Comparison of ENCODE assay signal across 8 cellular contexts in the genomic region with DNA sequence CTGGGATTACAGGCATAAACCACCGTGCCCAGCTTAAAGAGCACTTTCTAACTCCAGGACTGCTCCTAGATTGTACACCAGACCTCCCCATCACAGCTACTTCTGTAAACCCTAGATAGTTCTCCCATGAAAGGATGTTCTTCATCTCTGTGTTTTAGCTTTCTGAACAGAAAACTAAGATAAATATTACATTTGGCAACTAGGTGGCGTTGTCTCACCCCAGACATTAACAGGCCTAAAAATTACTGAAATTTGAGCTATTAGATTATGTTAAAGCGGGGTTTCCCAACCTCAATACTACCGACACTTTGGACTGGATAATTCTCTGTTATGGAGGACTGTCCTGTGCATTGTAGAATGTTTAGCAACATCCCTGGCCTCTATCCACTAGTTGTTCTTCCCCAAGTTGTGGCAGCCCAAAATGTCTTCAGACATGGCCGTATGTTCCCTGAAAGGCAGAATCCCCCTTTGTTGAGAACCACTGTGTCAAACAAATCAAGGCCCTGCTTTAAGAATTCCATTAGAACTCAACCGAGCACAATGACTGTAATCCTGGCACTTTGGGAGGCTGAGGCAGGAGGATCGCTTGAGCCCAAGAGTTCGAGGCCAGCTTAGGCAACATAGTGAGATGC. TPM values are rescaled to one million over a fixed set of nuclear protein-coding genes. Genes with fewer than 3 reads are reported as not detected.
DNase-seq lines count a peak whose midpoint lies in the region; ATAC-seq and TF ChIP-seq lines count a peak whose summit lies in the region.

No MANE protein-coding gene starts in this region.

- intact Hi-C loops in activated CD8-positive, alpha-beta T cell treated with anti-CD3 and anti-CD28 coated beads for 36 hours (cut with micrococcal nuclease), result loop anchor here (5.0 kb wide), 2 partner anchors 89 to 134 kb away; no protein-coding TSS in a partner anchor
- intact Hi-C loops in naive thymus-derived CD4-positive, alpha-beta T cell (cut with micrococcal nuclease), result loop anchor here (1.0 to 10.0 kb wide), 8 partner anchors 89 to 684 kb away; partner anchors contain the start of genes CCAR1 (in 1 of the 2), HNRNPH3 (in 1 of the 2), PBLD (in 1 of the 2) and RUFY2 (in 1 of the 2)

- WGBS in suprapubic skin, result 65% methylated on average over 8 of the region's 8 CpGs

- CTCF ChIA-PET in activated CD8-positive, alpha-beta T cell treated with anti-CD3 and anti-CD28 coated beads for 36 hours (lab: Charles Lee), result interaction anchor here (0.6 to 8.3 kb wide), 67 partner anchors 8 to 685 kb away, joined by 3 to 134 read pairs (median 4); partner anchors contain the start of genes ATOH7, DNAJC12, PBLD and RUFY2
- CTCF ChIA-PET in activated CD8-positive, alpha-beta T cell treated with anti-CD3 and anti-CD28 coated beads, Interleukin-2, amount 10 ng/mL, durations not matched to agents 7 days and 5 days (lab: Charles Lee), result interaction anchor here (0.6 to 5.3 kb wide), 43 partner anchors 10 to 682 kb away, joined by 3 to 88 read pairs (median 5); partner anchors contain the start of genes ATOH7, HNRNPH3, PBLD and RUFY2
- CTCF ChIA-PET in naive thymus-derived CD4-positive, alpha-beta T cell (lab: Charles Lee), result interaction anchor here (0.6 to 2.3 kb wide), 7 partner anchors 10 to 357 kb away, joined by 3 to 15 read pairs (median 4); no protein-coding TSS in a partner anchor

- H3K27me3 ChIP-seq in naive thymus-derived CD4-positive, alpha-beta T cell (ENCODE audit: control insufficient read depth in 2 of 2, insufficient read depth in 2 of 2, low read length in 2 of 2), result no peaks in the 10 kb centered on the region
- H3K27me3 ChIP-seq in suprapubic skin, result no peaks in the 10 kb centered on the region

- H3K4me3 ChIP-seq in naive thymus-derived CD4-positive, alpha-beta T cell (ENCODE audit: low read length), result no peak overlapping the region
- no peak overlapping the region for H3K4me3 ChIP-seq in suprapubic skin

- H3K4me1 Mint-ChIP-seq in activated CD8-positive, alpha-beta T cell treated with anti-CD3 and anti-CD28 coated beads for 36 hours (ENCODE audit: low read depth), result no peaks in the 10 kb centered on the region
- H3K4me1 Mint-ChIP-seq in activated CD8-positive, alpha-beta T cell treated with anti-CD3 and anti-CD28 coated beads, Interleukin-2, amount 10 ng/mL, durations not matched to agents 7 days and 5 days (ENCODE audit: low read depth), result no peaks in the 10 kb centered on the region
- H3K4me1 Mint-ChIP-seq in naive thymus-derived CD4-positive, alpha-beta T cell, result peaks cover 0 to 4% (median 0%) of the 10 kb centered on the region in 7 donors

- H3K9me3 Mint-ChIP-seq in activated CD8-positive, alpha-beta T cell treated with anti-CD3 and anti-CD28 coated beads for 36 hours, result no peaks in the 10 kb centered on the region
- H3K9me3 Mint-ChIP-seq in activated CD8-positive, alpha-beta T cell treated with anti-CD3 and anti-CD28 coated beads, Interleukin-2, amount 10 ng/mL, durations not matched to agents 7 days and 5 days (ENCODE audit: insufficient read depth), result no peaks in the 10 kb centered on the region
- H3K9me3 Mint-ChIP-seq in naive thymus-derived CD4-positive, alpha-beta T cell, result no peaks in the 10 kb centered on the region

- peak; percentile 79 for TF ChIP-seq CTCF in activated CD8-positive, alpha-beta T cell treated with anti-CD3 and anti-CD28 coated beads for 36 hours (IDR thresholded peaks at IDR 0.05)
- peak in 1 of 2 donors; percentile 42 for TF ChIP-seq CTCF in suprapubic skin (IDR thresholded peaks at IDR 0.05)

- POLR2A ChIA-PET in activated CD8-positive, alpha-beta T cell treated with anti-CD3 and anti-CD28 coated beads for 36 hours (lab: Charles Lee), result no interaction called here
- POLR2A ChIA-PET in activated CD8-positive, alpha-beta T cell treated with anti-CD3 and anti-CD28 coated beads, Interleukin-2, amount 10 ng/mL, durations not matched to agents 7 days and 5 days (lab: Charles Lee), result interaction anchor here (0.6 to 0.7 kb wide), 2 partner anchors 119 to 133 kb away, joined by 3 read pairs; partner anchors contain the start of genes HNRNPH3 and PBLD
- POLR2A ChIA-PET in naive thymus-derived CD4-positive, alpha-beta T cell (lab: Charles Lee), result interaction anchor here (1.1 kb wide), 2 partner anchors 120 to 135 kb away, joined by 3 to 6 read pairs; partner anchors contain the start of genes HNRNPH3 and PBLD

- no peak overlapping the region for H3K4me3 Mint-ChIP-seq in activated CD8-positive, alpha-beta T cell treated with anti-CD3 and anti-CD28 coated beads for 36 hours
- H3K4me3 Mint-ChIP-seq in activated CD8-positive, alpha-beta T cell treated with anti-CD3 and anti-CD28 coated beads, Interleukin-2, amount 10 ng/mL, durations not matched to agents 7 days and 5 days, result no peak overlapping the region
- no peak overlapping the region for H3K4me3 Mint-ChIP-seq in naive thymus-derived CD4-positive, alpha-beta T cell

- no peaks in the 10 kb centered on the region for H3K36me3 ChIP-seq in naive thymus-derived CD4-positive, alpha-beta T cell (ENCODE audit: control insufficient read depth in 2 of 3, insufficient read depth in 3 of 3, low read length in 3 of 3)
- H3K36me3 ChIP-seq in suprapubic skin, result no peaks in the 10 kb centered on the region

- no peak overlapping the region for H3K27ac Mint-ChIP-seq in activated CD8-positive, alpha-beta T cell treated with anti-CD3 and anti-CD28 coated beads for 36 hours
- H3K27ac Mint-ChIP-seq in activated CD8-positive, alpha-beta T cell treated with anti-CD3 and anti-CD28 coated beads, Interleukin-2, amount 10 ng/mL, durations not matched to agents 7 days and 5 days, result no peak overlapping the region
- H3K27ac Mint-ChIP-seq in naive thymus-derived CD4-positive, alpha-beta T cell, result peak overlapping the region in 1 of 9 donors; percentile 27

- DNase-seq in activated CD8-positive, alpha-beta T cell treated with anti-CD3 and anti-CD28 coated beads for 36 hours, result no peak
- DNase-seq in activated CD8-positive, alpha-beta T cell treated with anti-CD3 and anti-CD28 coated beads, Interleukin-2, amount 10 ng/mL, durations not matched to agents 7 days and 5 days, result no peak
- peak; percentile 3 for DNase-seq in NCI-H1694 (lab: John Stamatoyannopoulos, UW)
- DNase-seq in cerebellum (ENCODE audit: low spot score), result peak; percentile 40
- peak in 5 of 9 donors; percentile 21 to 43 (median 29) for DNase-seq in naive thymus-derived CD4-positive, alpha-beta T cell
- DNase-seq in suprapubic skin (ENCODE audit: low spot score in 2 of 2), result no peak
- no peak for DNase-seq in ureter (ENCODE audit: low spot score)

- no peak for ATAC-seq in activated CD8-positive, alpha-beta T cell treated with anti-CD3 and anti-CD28 coated beads for 36 hours
- ATAC-seq in activated CD8-positive, alpha-beta T cell treated with anti-CD3 and anti-CD28 coated beads, Interleukin-2, amount 10 ng/mL, durations not matched to agents 7 days and 5 days, result no peak
- ATAC-seq in naive thymus-derived CD4-positive, alpha-beta T cell, result no peak
- ATAC-seq in HG03196 (IDR thresholded peaks at IDR 0.05; ENCODE audit: unreplicated experiment), result no peak

- TF ChIP-seq EP300 in suprapubic skin (IDR thresholded peaks at IDR 0.05), result no peak

- TF ChIP-seq POLR2A in suprapubic skin (IDR thresholded peaks at IDR 0.05), result no peak

- no peaks in the 10 kb centered on the region for H3K4me1 ChIP-seq in naive thymus-derived CD4-positive, alpha-beta T cell (ENCODE audit: control insufficient read depth in 2 of 2, insufficient read depth in 2 of 2, low read length in 2 of 2)
- H3K4me1 ChIP-seq in suprapubic skin, result no peaks in the 10 kb centered on the region

- no peaks in the 10 kb centered on the region for H3K36me3 Mint-ChIP-seq in activated CD8-positive, alpha-beta T cell treated with anti-CD3 and anti-CD28 coated beads for 36 hours (ENCODE audit: low read depth)
- no peaks in the 10 kb centered on the region for H3K36me3 Mint-ChIP-seq in activated CD8-positive, alpha-beta T cell treated with anti-CD3 and anti-CD28 coated beads, Interleukin-2, amount 10 ng/mL, durations not matched to agents 7 days and 5 days (ENCODE audit: low read depth)
- no peaks in the 10 kb centered on the region for H3K36me3 Mint-ChIP-seq in naive thymus-derived CD4-positive, alpha-beta T cell

- no peaks in the 10 kb centered on the region for H3K9me3 ChIP-seq in naive thymus-derived CD4-positive, alpha-beta T cell (ENCODE audit: control insufficient read depth in 2 of 3, low read length in 3 of 3)
- no peaks in the 10 kb centered on the region for H3K9me3 ChIP-seq in suprapubic skin

- H3K27ac ChIP-seq in naive thymus-derived CD4-positive, alpha-beta T cell (ENCODE audit: low read depth, low read length), result no peak overlapping the region
- no peak overlapping the region for H3K27ac ChIP-seq in suprapubic skin

- no peaks in the 10 kb centered on the region for H3K27me3 Mint-ChIP-seq in activated CD8-positive, alpha-beta T cell treated with anti-CD3 and anti-CD28 coated beads for 36 hours
- peaks cover 16% of the 10 kb centered on the region for H3K27me3 Mint-ChIP-seq in activated CD8-positive, alpha-beta T cell treated with anti-CD3 and anti-CD28 coated beads, Interleukin-2, amount 10 ng/mL, durations not matched to agents 7 days and 5 days (ENCODE audit: low read depth)
- peaks cover 0 to 26% (median 0%) of the 10 kb centered on the region in 5 donors for H3K27me3 Mint-ChIP-seq in naive thymus-derived CD4-positive, alpha-beta T cell

RNA-seq across cellular contexts. Expression of gene ATOH7, which starts 19.1 kb away (rescaled TPM):
- total RNA-seq in activated CD8-positive, alpha-beta T cell treated with anti-CD3 and anti-CD28 coated beads for 36 hours, result not detected
- not detected for total RNA-seq in activated CD8-positive, alpha-beta T cell treated with anti-CD3 and anti-CD28 coated beads, Interleukin-2, amount 10 ng/mL, durations not matched to agents 7 days and 5 days
- 1.5 TPM for total RNA-seq in cerebellum
- not detected for total RNA-seq in naive thymus-derived CD4-positive, alpha-beta T cell
- polyA plus RNA-seq in naive thymus-derived CD4-positive, alpha-beta T cell, result not detected
- total RNA-seq in suprapubic skin, result not detected
- total RNA-seq in ureter, result not detected

Comparison
In these comparisons a context has a peak if more than half of its experiments do, and no peak if none do; other contexts are left out.
1. DNase-seq: peak in NCI-H1694 (single experiment), cerebellum (single experiment) and naive thymus-derived CD4-positive, alpha-beta T cell (5 of 9); none in activated CD8-positive, alpha-beta T cell treated with anti-CD3 and anti-CD28 coated beads for 36 hours (single experiment), activated CD8-positive, alpha-beta T cell treated with anti-CD3 and anti-CD28 coated beads, Interleukin-2, amount 10 ng/mL, durations not matched to agents 7 days and 5 days (single experiment), suprapubic skin (0 of 2) and ureter (single experiment).